23 cellular contexts compared by ENCODE assay signal in the genomic region with DNA sequence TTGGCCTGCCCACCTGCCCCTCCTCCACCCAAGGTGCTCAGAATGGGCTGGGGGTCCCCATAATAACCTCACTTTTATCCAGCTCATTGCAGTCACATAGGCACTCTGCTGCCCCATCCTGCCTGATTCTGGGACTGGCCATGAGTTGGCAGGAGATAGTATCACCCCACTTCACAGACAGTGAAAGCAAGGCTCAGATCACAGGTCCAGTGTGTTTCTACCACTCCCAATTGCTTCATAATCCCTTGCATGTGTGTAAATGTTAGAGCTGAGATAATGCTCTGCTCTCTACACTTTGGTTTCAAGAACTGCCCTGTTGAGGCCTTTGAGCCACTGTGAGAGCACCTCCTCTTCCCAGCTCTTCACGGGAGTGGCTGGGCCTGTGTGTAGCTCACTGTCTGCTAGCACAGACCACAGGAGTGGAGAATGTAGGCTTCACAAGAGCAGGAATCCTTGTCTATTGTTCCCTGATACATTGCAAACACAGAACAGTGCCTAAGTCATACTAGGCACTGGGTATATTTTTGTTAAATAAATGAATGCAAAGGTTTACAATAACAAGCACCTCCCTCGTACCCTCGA. TPM values are rescaled to one million over a fixed set of nuclear protein-coding genes. Genes with fewer than 3 reads are reported as not detected.
DNase-seq lines count a peak whose midpoint lies in the region; TF ChIP-seq lines count a peak whose summit lies in the region.
"Had no signal": no experiment of that assay in that cellular context is flagged by ENCODE, and none has a peak within 500 bp of the region (broad histone marks: within the 10 kb centered on the region; RNA-seq: fewer than 3 reads in every experiment).

No MANE protein-coding gene starts in this region.

- no peaks in the 10 kb centered on the region for H3K9me3 Mint-ChIP-seq in progenitor cell of endocrine pancreas (ENCODE audit: low read depth)
- H3K9me3 Mint-ChIP-seq: CD4-positive, CD25-positive, alpha-beta regulatory T cell had no signal

- TF ChIP-seq POLR2A in erythroblast (IDR thresholded peaks at IDR 0.05; ENCODE audit: low read length) = no peak

- no peaks in the 10 kb centered on the region for H3K36me3 ChIP-seq in SJSA1
- H3K36me3 ChIP-seq: MG63, SJCRH30 had no signal

- H3K36me3 Mint-ChIP-seq in progenitor cell of endocrine pancreas (ENCODE audit: insufficient read depth) = no peaks in the 10 kb centered on the region

- H3K27me3 ChIP-seq in HL-60 (ENCODE audit: insufficient read depth, poor library complexity, severe bottlenecking) (no peaks in the 10 kb centered on the region), SJSA1 (replicated peaks) (no peaks in the 10 kb centered on the region)
- H3K27me3 ChIP-seq: BLaER1, MG63, SJCRH30 had no signal

- H3K9me3 ChIP-seq in SJSA1 (replicated peaks) = no peaks in the 10 kb centered on the region; the same call in 1 of the 2 replicates
- H3K9me3 ChIP-seq: BLaER1, MG63, SJCRH30 had no signal

- H3K4me1 Mint-ChIP-seq in progenitor cell of endocrine pancreas (ENCODE audit: low read depth) = peaks cover 2% of the 10 kb centered on the region

- no peaks in the 10 kb centered on the region for H3K27me3 Mint-ChIP-seq in progenitor cell of endocrine pancreas
- H3K27me3 Mint-ChIP-seq: CD4-positive, CD25-positive, alpha-beta regulatory T cell had no signal

- no peak overlapping the region for H3K4me3 Mint-ChIP-seq in progenitor cell of endocrine pancreas (ENCODE audit: low read depth)
- H3K4me3 Mint-ChIP-seq: CD4-positive, CD25-positive, alpha-beta regulatory T cell had no signal

- no peak for TF ChIP-seq CTCF in HL-60 (IDR thresholded peaks at IDR 0.05; ENCODE audit: insufficient read depth, low read length)
- TF ChIP-seq CTCF in progenitor cell of endocrine pancreas (IDR thresholded peaks at IDR 0.05; ENCODE audit: unreplicated experiment) = no peak

- H3K27ac Mint-ChIP-seq in progenitor cell of endocrine pancreas = peak overlapping the region; percentile 65

- H3K4me3 ChIP-seq in HL-60 (replicated peaks; ENCODE audit: insufficient read depth, low read length) (no peak overlapping the region), SJSA1 (no peak overlapping the region)
- H3K4me3 ChIP-seq: BLaER1, MG63, PC-9, SJCRH30 had no signal

- peaks cover 25% of the 10 kb centered on the region for H3K4me1 ChIP-seq in SJSA1 (replicated peaks)
- H3K4me1 ChIP-seq: SJCRH30 had no signal

- DNase-seq in HL-60 (ENCODE audit: low read depth in 1 of 2, low spot score in 1 of 2) (no peak), SJSA1 (ENCODE audit: low read depth in 1 of 2, low spot score in 2 of 2) (peak in 1 of 2 experiments; percentile 63), erythroblast (lab: John Stamatoyannopoulos, UW) (peak; percentile 50 to 57), progenitor cell of endocrine pancreas (ENCODE audit: low spot score, unreplicated experiment) (no peak), cerebellar nuclear complex (lab: John Stamatoyannopoulos, UW) (no peak), occipital lobe (lab: John Stamatoyannopoulos, UW) (no peak), GOT3 (lab: John Stamatoyannopoulos, UW) (no peak)
- DNase-seq: CD4-positive, CD25-positive, alpha-beta regulatory T cell; KG1; MG63; NCI-H1417; NCI-H1694; NCI-H2029 treated with DMSO at 0.1 percent for 48 hours; NCI-H226; NCI-H510A treated with DMSO at 0.1 percent for 48 hours; NCI-H82; NK-92 treated with Interleukin-12 subunit alpha and Interleukin-12 subunit beta, amount 100 ng/mL, for 24 hours; PC-9; SJCRH30 had no signal

- H3K27ac ChIP-seq in HL-60 (replicated peaks) (peak overlapping the region; percentile 74), SJSA1 (peak overlapping the region; percentile 19; the same call in 1 of the 2 replicates)
- H3K27ac ChIP-seq: BLaER1, PC-9, SJCRH30 had no signal

RNA-seq across cellular contexts. Expression of a gene that starts 8.4 kb away (rescaled TPM):
- total RNA-seq in SJSA1 (2014; rRNA removed; shearing (Covaris generic)) = 23.7 and 26.4 TPM in 2 replicates
- 18.6 and 20.6 TPM in 2 replicates for total RNA-seq in progenitor cell of endocrine pancreas
- total RNA-seq in occipital lobe = 11.9 TPM

RNA-seq across cellular contexts. Expression of a gene that starts 12.8 kb away (rescaled TPM):
- 1.00 TPM in 1 of 2 replicates, not detected in the other for total RNA-seq in SJSA1 (2014; rRNA removed; shearing (Covaris generic))
- not detected in 2 replicates for total RNA-seq in progenitor cell of endocrine pancreas
- not detected for total RNA-seq in occipital lobe
- total RNA-seq: CD4-positive, CD25-positive, alpha-beta regulatory T cell; HT1080; PC-9; Right ventricle myocardium inferior; RPMI7951 had no signal

RNA-seq across cellular contexts. Expression of a gene that starts 21.0 kb away (rescaled TPM):
- 29.6 and 35.0 TPM in 2 replicates for total RNA-seq in SJSA1 (2014; rRNA removed; shearing (Covaris generic))
- total RNA-seq in progenitor cell of endocrine pancreas (17.6 and 20.2 TPM in 2 replicates), occipital lobe (59.9 TPM)

Comparison
In these comparisons a context has a peak if more than half of its experiments do, and no peak if none do; other contexts are left out.
1. DNase-seq: peak in erythroblast (2 of 2); none in HL-60 (0 of 2), progenitor cell of endocrine pancreas (single experiment), cerebellar nuclear complex (0 of 2), occipital lobe (single experiment) and GOT3 (single experiment).